8 cellular contexts compared by ENCODE assay signal in genomic region chr13:42048323-42048624, GRCh38. TPM values are rescaled to one million over a fixed set of nuclear protein-coding genes. Genes with fewer than 3 reads are reported as not detected.
A peak's percentile ranks its signal among the peaks of the same experiment; 100 is the strongest.
DNase-seq lines count a peak whose midpoint lies in the region; ATAC-seq lines count a peak whose summit lies in the region.

No MANE protein-coding gene starts in this region.

- H3K9me3 ChIP-seq in iPS DF 6.9 (ENCODE audit: control insufficient read depth, insufficient read depth, low read length): no peaks in the 10 kb centered on the region

- peak overlapping the region; percentile 68; the same call in 1 of the 2 replicates for H3K4me3 ChIP-seq in iPS DF 6.9 (ENCODE audit: low read length)

- H3K27me3 ChIP-seq in iPS DF 6.9 (ENCODE audit: control insufficient read depth, insufficient read depth, low read length): no peaks in the 10 kb centered on the region

- H3K27ac ChIP-seq in iPS DF 6.9 (ENCODE audit: low read length): no peak overlapping the region

- WGBS in iPS DF 6.9 (ENCODE audit: insufficient coverage, insufficient read length): no CpG with 5 or more reads among the region's 24 CpGs

- CTCF ChIA-PET in activated CD8-positive, alpha-beta memory T cell treated with anti-CD3 and anti-CD28 coated beads, Interleukin-2, amount 10 ng/mL, durations not matched to agents 7 days and 5 days (lab: Charles Lee): interaction anchor here (0.6 to 1.0 kb wide), 2 partner anchors 143 to 380 kb away, joined by 3 read pairs; no protein-coding TSS in a partner anchor

- no peaks in the 10 kb centered on the region for H3K9me3 Mint-ChIP-seq in activated CD8-positive, alpha-beta memory T cell treated with anti-CD3 and anti-CD28 coated beads, Interleukin-2, amount 10 ng/mL, durations not matched to agents 7 days and 5 days (ENCODE audit: low read depth)
- H3K9me3 Mint-ChIP-seq in activated naive CD4-positive, alpha-beta T cell treated with anti-CD3 and anti-CD28 coated beads, Interleukin-2, amount 50 U/mL, for 24 hours: no peaks in the 10 kb centered on the region
- H3K9me3 Mint-ChIP-seq in stimulated activated effector memory CD8-positive, alpha-beta T cell treated with anti-CD3 and anti-CD28 coated beads, Interleukin-12 subunit alpha, Interleukin-12 subunit beta, amount 100 ng/mL, for 72 hours: no peaks in the 10 kb centered on the region

- no peaks in the 10 kb centered on the region for H3K36me3 ChIP-seq in iPS DF 6.9 (ENCODE audit: control insufficient read depth, insufficient read depth, low read length)

- peak; percentile 49 for DNase-seq in activated CD8-positive, alpha-beta memory T cell treated with anti-CD3 and anti-CD28 coated beads, Interleukin-2, amount 10 ng/mL, durations not matched to agents 7 days and 5 days
- DNase-seq in activated CD8-positive, alpha-beta memory T cell treated with anti-CD3 and anti-CD28 coated beads, Interleukin-2, amount 50 U/mL, for 4 hours: no peak
- DNase-seq in iPS DF 6.9 (ENCODE audit: low read depth, low spot score) (no peak), COLO829 (ENCODE audit: low spot score) (no peak), NCI-H2081 treated with DMSO at 0.1 percent for 48 hours (lab: John Stamatoyannopoulos, UW) (no peak)
- DNase-seq in stimulated activated effector memory CD8-positive, alpha-beta T cell treated with anti-CD3 and anti-CD28 coated beads, Interleukin-12 subunit alpha, Interleukin-12 subunit beta, amount 100 ng/mL, for 72 hours (ENCODE audit: low spot score in 2 of 2): no peak

- H3K4me3 Mint-ChIP-seq in activated CD8-positive, alpha-beta memory T cell treated with anti-CD3 and anti-CD28 coated beads, Interleukin-2, amount 10 ng/mL, durations not matched to agents 7 days and 5 days: peak overlapping the region; percentile 82
- H3K4me3 Mint-ChIP-seq in activated naive CD4-positive, alpha-beta T cell treated with anti-CD3 and anti-CD28 coated beads, Interleukin-2, amount 50 U/mL, for 24 hours: peak overlapping the region; percentile 87
- peak overlapping the region; percentile 85 for H3K4me3 Mint-ChIP-seq in stimulated activated effector memory CD8-positive, alpha-beta T cell treated with anti-CD3 and anti-CD28 coated beads, Interleukin-12 subunit alpha, Interleukin-12 subunit beta, amount 100 ng/mL, for 72 hours

- peaks cover 13% of the 10 kb centered on the region for H3K36me3 Mint-ChIP-seq in activated CD8-positive, alpha-beta memory T cell treated with anti-CD3 and anti-CD28 coated beads, Interleukin-2, amount 10 ng/mL, durations not matched to agents 7 days and 5 days
- peaks cover 2% of the 10 kb centered on the region for H3K36me3 Mint-ChIP-seq in activated naive CD4-positive, alpha-beta T cell treated with anti-CD3 and anti-CD28 coated beads, Interleukin-2, amount 50 U/mL, for 24 hours
- H3K36me3 Mint-ChIP-seq in stimulated activated effector memory CD8-positive, alpha-beta T cell treated with anti-CD3 and anti-CD28 coated beads, Interleukin-12 subunit alpha, Interleukin-12 subunit beta, amount 100 ng/mL, for 72 hours: peaks cover 8% of the 10 kb centered on the region

- H3K4me1 ChIP-seq in iPS DF 6.9 (ENCODE audit: control insufficient read depth, insufficient read depth, low read length): no peaks in the 10 kb centered on the region

- H3K27ac Mint-ChIP-seq in activated CD8-positive, alpha-beta memory T cell treated with anti-CD3 and anti-CD28 coated beads, Interleukin-2, amount 10 ng/mL, durations not matched to agents 7 days and 5 days: peak overlapping the region; percentile 79
- H3K27ac Mint-ChIP-seq in activated naive CD4-positive, alpha-beta T cell treated with anti-CD3 and anti-CD28 coated beads, Interleukin-2, amount 50 U/mL, for 24 hours: no peak overlapping the region
- peak overlapping the region; percentile 83 for H3K27ac Mint-ChIP-seq in stimulated activated effector memory CD8-positive, alpha-beta T cell treated with anti-CD3 and anti-CD28 coated beads, Interleukin-12 subunit alpha, Interleukin-12 subunit beta, amount 100 ng/mL, for 72 hours

- peaks cover 24% of the 10 kb centered on the region for H3K4me1 Mint-ChIP-seq in activated CD8-positive, alpha-beta memory T cell treated with anti-CD3 and anti-CD28 coated beads, Interleukin-2, amount 10 ng/mL, durations not matched to agents 7 days and 5 days
- H3K4me1 Mint-ChIP-seq in activated naive CD4-positive, alpha-beta T cell treated with anti-CD3 and anti-CD28 coated beads, Interleukin-2, amount 50 U/mL, for 24 hours: peaks cover 15% of the 10 kb centered on the region
- H3K4me1 Mint-ChIP-seq in stimulated activated effector memory CD8-positive, alpha-beta T cell treated with anti-CD3 and anti-CD28 coated beads, Interleukin-12 subunit alpha, Interleukin-12 subunit beta, amount 100 ng/mL, for 72 hours: peaks cover 14% of the 10 kb centered on the region

- ATAC-seq in activated CD8-positive, alpha-beta memory T cell treated with anti-CD3 and anti-CD28 coated beads, Interleukin-2, amount 10 ng/mL, durations not matched to agents 7 days and 5 days: peak; percentile 49
- ATAC-seq in HG03342 (IDR thresholded peaks at IDR 0.05; ENCODE audit: unreplicated experiment): peak; percentile 23
- peak; percentile 66 for ATAC-seq in stimulated activated effector memory CD8-positive, alpha-beta T cell treated with anti-CD3 and anti-CD28 coated beads, Interleukin-12 subunit alpha, Interleukin-12 subunit beta, amount 100 ng/mL, for 72 hours

- H3K27me3 Mint-ChIP-seq in activated CD8-positive, alpha-beta memory T cell treated with anti-CD3 and anti-CD28 coated beads, Interleukin-2, amount 10 ng/mL, durations not matched to agents 7 days and 5 days: peaks cover 13% of the 10 kb centered on the region
- H3K27me3 Mint-ChIP-seq in activated naive CD4-positive, alpha-beta T cell treated with anti-CD3 and anti-CD28 coated beads, Interleukin-2, amount 50 U/mL, for 24 hours: no peaks in the 10 kb centered on the region

RNA-seq across cellular contexts. Expression of gene DGKH, which starts 0.2 kb away (rescaled TPM):
- total RNA-seq in activated CD8-positive, alpha-beta memory T cell treated with anti-CD3 and anti-CD28 coated beads, Interleukin-2, amount 10 ng/mL, durations not matched to agents 7 days and 5 days: 10 to 100 TPM; 20.0 to 24.7 TPM
